8 cellular contexts compared by ENCODE assay signal in the genomic region with DNA sequence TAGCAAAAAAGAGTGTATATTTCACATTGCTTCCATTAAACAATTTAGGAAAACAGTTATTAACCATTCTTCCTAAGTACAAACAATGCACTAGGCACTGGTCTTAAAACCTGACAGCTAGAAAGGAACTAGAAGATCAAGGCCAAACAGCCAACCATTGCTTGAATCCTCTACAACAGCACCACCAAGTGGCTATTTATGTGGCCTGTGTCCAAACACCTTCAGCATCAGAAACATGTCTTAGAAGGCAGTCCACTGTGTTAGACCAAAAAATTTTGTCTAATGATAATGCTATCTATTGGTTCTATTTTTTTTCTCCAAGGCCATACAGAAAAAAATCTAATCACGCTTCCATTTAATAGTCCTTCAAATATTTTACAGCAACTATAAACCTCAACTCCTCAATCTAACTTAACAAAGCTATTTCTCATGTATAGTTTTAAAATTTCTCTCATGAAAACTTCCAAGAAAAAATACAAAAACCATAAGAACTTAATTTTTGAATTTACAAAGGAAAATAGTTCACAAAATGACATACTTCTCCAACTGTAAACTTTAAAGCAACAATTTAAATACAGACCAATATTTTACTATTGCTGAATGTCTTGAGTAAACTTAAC. TPM values are rescaled to one million over a fixed set of nuclear protein-coding genes. Genes with fewer than 3 reads are reported as not detected.
A peak's percentile ranks its signal among the peaks of the same experiment; 100 is the strongest.
DNase-seq lines count a peak whose midpoint lies in the region; ATAC-seq and TF ChIP-seq lines count a peak whose summit lies in the region.

No MANE protein-coding gene starts in this region.

- no peak overlapping the region for H2AFZ ChIP-seq in mammary epithelial cell (ENCODE audit: low read depth, low read length)
- no peak overlapping the region for H2AFZ ChIP-seq in mesenchymal stem cell (ENCODE audit: low read depth, low read length)

- H3K14ac ChIP-seq in mesenchymal stem cell (ENCODE audit: low read length in 2 of 2) = no peak overlapping the region

- peaks cover 31% of the 10 kb centered on the region for H3K36me3 Mint-ChIP-seq in mesothelial cell of epicardium

- H3K27ac Mint-ChIP-seq in mesothelial cell of epicardium = no peak overlapping the region

- 75% methylated on average over 1 of the region's 1 CpG for WGBS in mammary epithelial cell (ENCODE audit: low coverage, missing lambda C conversion rate)
- 88% methylated on average over 1 of the region's 1 CpG for WGBS in mesenchymal stem cell

- H3K79me2 ChIP-seq in mammary epithelial cell (ENCODE audit: insufficient read depth, low read length) = no peaks in the 10 kb centered on the region

- H3K4me1 Mint-ChIP-seq in mesothelial cell of epicardium = no peaks in the 10 kb centered on the region

- ATAC-seq in GM19328 (IDR thresholded peaks at IDR 0.05; ENCODE audit: unreplicated experiment) (peak; percentile 81), HG03460 (IDR thresholded peaks at IDR 0.05; ENCODE audit: unreplicated experiment) (peak; percentile 76)

- no peak overlapping the region for H2AK5ac ChIP-seq in mesenchymal stem cell (ENCODE audit: low read length, severe bottlenecking)

- no peaks in the 10 kb centered on the region for H3K36me3 ChIP-seq in mammary epithelial cell (ENCODE audit: insufficient read depth, low read length)
- peaks cover 0 to 43% of the 10 kb centered on the region in 2 experiments for H3K36me3 ChIP-seq in mesenchymal stem cell (ENCODE audit: control insufficient read depth in 1 of 2, insufficient read depth in 2 of 2, low read depth in 1 of 2, low read length in 2 of 2)

- H3K27me3 ChIP-seq in mammary epithelial cell (ENCODE audit: insufficient read depth, low read length) (no peaks in the 10 kb centered on the region), mesenchymal stem cell (ENCODE audit: control insufficient read depth in 1 of 2, insufficient read depth in 1 of 2, low read length in 2 of 2) (no peaks in the 10 kb centered on the region)

- H3K9ac ChIP-seq in mammary epithelial cell (ENCODE audit: insufficient read depth, low read length) (no peak overlapping the region), mesenchymal stem cell (ENCODE audit: low read length) (no peak overlapping the region)

- H2BK12ac ChIP-seq in mesenchymal stem cell (ENCODE audit: low read length in 2 of 2) = no peak overlapping the region

- no peak overlapping the region for H3K4me3 Mint-ChIP-seq in mesothelial cell of epicardium

- CTCF ChIA-PET in mammary epithelial cell (lab: Charles Lee; ENCODE audit: low non-redundant PET) = interaction anchor here (0.6 kb wide), 1 partner anchor 11 kb away, joined by 4 read pairs; no protein-coding TSS in a partner anchor

- peaks cover 3% of the 10 kb centered on the region for H3K9me3 Mint-ChIP-seq in mesothelial cell of epicardium

- no peak overlapping the region for H4K91ac ChIP-seq in mesenchymal stem cell (ENCODE audit: low read length)

- H3K4ac ChIP-seq in mesenchymal stem cell (ENCODE audit: low read depth in 1 of 2, low read length in 2 of 2) = no peak overlapping the region

- intact Hi-C loops in mammary epithelial cell (cut with micrococcal nuclease) = loop anchor here (1.0 to 10.0 kb wide), 2 partner anchors 112 to 892 kb away; no protein-coding TSS in a partner anchor

- H2BK5ac ChIP-seq in mesenchymal stem cell (ENCODE audit: low read depth, low read length, poor library complexity, severe bottlenecking) = no peak overlapping the region

- no peak overlapping the region for H4K8ac ChIP-seq in mesenchymal stem cell (ENCODE audit: low read length)

- H2BK15ac ChIP-seq in mesenchymal stem cell (ENCODE audit: low read depth, poor library complexity, severe bottlenecking) = no peak overlapping the region

- H3K27me3 Mint-ChIP-seq in mesothelial cell of epicardium (ENCODE audit: low read depth) = no peaks in the 10 kb centered on the region

- no peak overlapping the region for H3K23ac ChIP-seq in mesenchymal stem cell (ENCODE audit: low read length in 2 of 2)

- DNase-seq in DMS79 treated with DMSO at 0.1 percent for 48 hours (lab: John Stamatoyannopoulos, UW) = peak; percentile 12
- peak; percentile 6 to 68 for DNase-seq in NCI-H524 (lab: John Stamatoyannopoulos, UW)
- peak; percentile 55 for DNase-seq in mammary epithelial cell
- peak; percentile 43 for DNase-seq in mesenchymal stem cell
- DNase-seq in mesothelial cell of epicardium (ENCODE audit: low spot score in 2 of 2, unreplicated experiment in 2 of 2) = no peak
- DNase-seq in T-helper 9 cell = no peak

- in situ Hi-C loops in mammary epithelial cell (cut with MboI; ENCODE audit: low sequenced_read_pairs in 2 of 2) = loop anchor here (5.0 kb wide), 2 partner anchors 109 to 114 kb away; no protein-coding TSS in a partner anchor

- H3K9me3 ChIP-seq in mammary epithelial cell (replicated peaks; ENCODE audit: insufficient read depth, low read length) (no peaks in the 10 kb centered on the region), mesenchymal stem cell (ENCODE audit: control insufficient read depth, low read length) (peaks cover 2% of the 10 kb centered on the region)

- dilution Hi-C loops in mammary epithelial cell (cut with HindIII; ENCODE audit: low sequenced_read_pairs) = no loop called here

- peak; percentile 84 to 89 for TF ChIP-seq CTCF in mammary epithelial cell (conservative IDR thresholded peaks at IDR 0.05 in 1 of 2, IDR thresholded peaks at IDR 0.05 in 1 of 2; ENCODE audit: extremely low read depth in 1 of 2, insufficient read depth in 1 of 2, low read depth in 1 of 2, low read length in 2 of 2)
- no peak for TF ChIP-seq CTCF in mesothelial cell of epicardium (IDR thresholded peaks at IDR 0.05; ENCODE audit: unreplicated experiment)

- peak overlapping the region in 1 of 2 experiments; percentile 24 for H3K18ac ChIP-seq in mesenchymal stem cell (ENCODE audit: low read depth in 1 of 2, low read length in 2 of 2)

- BruUV-seq in mammary epithelial cell (replicated peaks; lab: Mats Ljungman, UMichigan) = no TSS peak

- H3K79me1 ChIP-seq in mesenchymal stem cell (replicated peaks; ENCODE audit: low read length, poor library complexity, severe bottlenecking) = peaks cover 6% of the 10 kb centered on the region

- no peak overlapping the region for H2BK120ac ChIP-seq in mesenchymal stem cell (ENCODE audit: low read depth, low read length)

- no peak overlapping the region for H3K4me3 ChIP-seq in mammary epithelial cell (replicated peaks in 1 of 3; ENCODE audit: insufficient read depth in 1 of 3, low read depth in 2 of 3, low read length in 3 of 3)
- no peak overlapping the region for H3K4me3 ChIP-seq in mesenchymal stem cell (ENCODE audit: insufficient read depth in 1 of 2, low read depth in 1 of 2, low read length in 2 of 2)

- H3K4me1 ChIP-seq in mammary epithelial cell (ENCODE audit: insufficient read depth, low read length) = no peaks in the 10 kb centered on the region
- no peaks in the 10 kb centered on the region for H3K4me1 ChIP-seq in mesenchymal stem cell (ENCODE audit: control insufficient read depth, insufficient read depth, low read depth, low read length)

- H3K4me2 ChIP-seq in mammary epithelial cell (ENCODE audit: insufficient read depth, low read depth, low read length) (no peak overlapping the region), mesenchymal stem cell (ENCODE audit: low read length, poor library complexity, severe bottlenecking) (no peak overlapping the region)

- no peak overlapping the region for H3K27ac ChIP-seq in mammary epithelial cell (ENCODE audit: insufficient read depth, low read depth, low read length)
- H3K27ac ChIP-seq in mesenchymal stem cell (ENCODE audit: low read length, poor library complexity, severe bottlenecking) = no peak overlapping the region

- no peaks in the 10 kb centered on the region for H4K20me1 ChIP-seq in mammary epithelial cell (ENCODE audit: insufficient read depth, low read length)

RNA-seq across cellular contexts. Expression of a gene that starts 36.1 kb away (rescaled TPM):
- total RNA-seq in mammary epithelial cell = 10 to 100 TPM; 17.1 to 19.2 TPM
- polyA plus RNA-seq in mammary epithelial cell = 9.2 TPM
- polyA minus RNA-seq in mammary epithelial cell = 16.3 TPM
- polyA plus RNA-seq in mesenchymal stem cell (2013, experiment 1 of 2) = 12.2 TPM
- 12.5 TPM for polyA plus RNA-seq in mesenchymal stem cell (2013, experiment 2 of 2)
- total RNA-seq in mesothelial cell of epicardium = 18.7 to 23.6 TPM (median 19.5 TPM) in 3 replicates

Comparison
In these comparisons a context has a peak if more than half of its experiments do, and no peak if none do; other contexts are left out.
1. DNase-seq: peak in DMS79 treated with DMSO at 0.1 percent for 48 hours (single experiment), NCI-H524 (2 of 2), mammary epithelial cell (single experiment) and mesenchymal stem cell (single experiment); none in mesothelial cell of epicardium (0 of 2) and T-helper 9 cell (single experiment).